ENCODE assay signal across 10 cellular contexts in genomic region chr18:361941-362913, GRCh38.
DNase-seq lines count a peak whose midpoint lies in the region; ATAC-seq, FAIRE-seq and TF ChIP-seq lines count a peak whose summit lies in the region.
"Had no signal": no experiment of that assay in that cellular context is flagged by ENCODE, and none has a peak within 500 bp of the region (broad histone marks: within the 10 kb centered on the region; RNA-seq: fewer than 3 reads in every experiment).

No MANE protein-coding gene starts in this region.

- H3K27me3 Mint-ChIP-seq in activated CD4-positive, alpha-beta memory T cell treated with anti-CD3 and anti-CD28 coated beads, Interleukin-2, amount 10 ng/mL, durations not matched to agents 7 days and 5 days: no peaks in the 10 kb centered on the region

- intact Hi-C loops in transverse colon (cut with DNase I; ENCODE audit: low total_unique reads): no loop called here
- intact Hi-C loops in kidney (cut with DNase I): no loop called here

- no peaks in the 10 kb centered on the region for H3K9me3 Mint-ChIP-seq in activated CD4-positive, alpha-beta memory T cell treated with anti-CD3 and anti-CD28 coated beads, Interleukin-2, amount 10 ng/mL, durations not matched to agents 7 days and 5 days

- H3K4me3 Mint-ChIP-seq in activated CD4-positive, alpha-beta memory T cell treated with anti-CD3 and anti-CD28 coated beads, Interleukin-2, amount 10 ng/mL, durations not matched to agents 7 days and 5 days: no peak overlapping the region

- TF ChIP-seq POLR2A in transverse colon (IDR thresholded peaks at IDR 0.05): no peak

- H3K27ac ChIP-seq in transverse colon (peak overlapping the region; percentile 23 to 61 (median 30)), kidney (ENCODE audit: low read depth in 2 of 2, low read length in 2 of 2) (no peak overlapping the region)

- ATAC-seq in GM21825 (IDR thresholded peaks at IDR 0.05; ENCODE audit: unreplicated experiment): no peak

- H3K9me3 ChIP-seq in transverse colon (no peaks in the 10 kb centered on the region), kidney (ENCODE audit: control insufficient read depth in 1 of 2, low read length in 2 of 2) (no peaks in the 10 kb centered on the region)

- H3K4me1 ChIP-seq in transverse colon: peaks cover 2 to 17% (median 11%) of the 10 kb centered on the region in 4 donors
- no peaks in the 10 kb centered on the region for H3K4me1 ChIP-seq in kidney (ENCODE audit: control insufficient read depth in 1 of 2, insufficient read depth in 1 of 2, low read depth in 1 of 2, low read length in 2 of 2)

- H3K36me3 Mint-ChIP-seq in activated CD4-positive, alpha-beta memory T cell treated with anti-CD3 and anti-CD28 coated beads, Interleukin-2, amount 10 ng/mL, durations not matched to agents 7 days and 5 days (ENCODE audit: low read depth): no peaks in the 10 kb centered on the region

- no peaks in the 10 kb centered on the region for H3K27me3 ChIP-seq in transverse colon

- H3K36me3 ChIP-seq in transverse colon (no peaks in the 10 kb centered on the region), kidney (ENCODE audit: control insufficient read depth in 1 of 2, insufficient read depth in 2 of 2, low read length in 2 of 2) (no peaks in the 10 kb centered on the region)

- POLR2A ChIA-PET in activated CD4-positive, alpha-beta memory T cell treated with anti-CD3 and anti-CD28 coated beads, Interleukin-2, amount 10 ng/mL, durations not matched to agents 7 days and 5 days (lab: Charles Lee): no interaction called here

- CTCF ChIA-PET in activated CD4-positive, alpha-beta memory T cell treated with anti-CD3 and anti-CD28 coated beads, Interleukin-2, amount 10 ng/mL, durations not matched to agents 7 days and 5 days (lab: Charles Lee): no interaction called here

- DNase-seq in NCI-H524 (lab: John Stamatoyannopoulos, UW): peak; percentile 17 to 66
- DNase-seq in NCI-H524 treated with DMSO at 0.1 percent for 48 hours (lab: John Stamatoyannopoulos, UW): no peak
- DNase-seq in amniotic epithelial cell (ENCODE audit: low read depth): peak; percentile 24
- DNase-seq in islet precursor cell: peak; percentile 93
- no peak for DNase-seq in transverse colon
- no peak for DNase-seq in activated CD4-positive, alpha-beta memory T cell treated with anti-CD3 and anti-CD28 coated beads, Interleukin-2, amount 10 ng/mL, durations not matched to agents 7 days and 5 days
- DNase-seq in kidney: no peak
- DNase-seq: ACHN; activated CD4-positive, alpha-beta T cell treated with anti-CD3 and anti-CD28 coated beads, Interleukin-2, amount 50 U/mL, for 1 hour had no signal

- no peak overlapping the region for H3K9ac ChIP-seq in kidney (ENCODE audit: low read length in 2 of 2)

- H3K27ac Mint-ChIP-seq in activated CD4-positive, alpha-beta memory T cell treated with anti-CD3 and anti-CD28 coated beads, Interleukin-2, amount 10 ng/mL, durations not matched to agents 7 days and 5 days: no peak overlapping the region

- H3K4me3 ChIP-seq in transverse colon (no peak overlapping the region), kidney (ENCODE audit: low read length in 2 of 2) (no peak overlapping the region)

- no peak for TF ChIP-seq CTCF in transverse colon (IDR thresholded peaks at IDR 0.05)
- no peak for TF ChIP-seq CTCF in kidney (IDR thresholded peaks at IDR 0.05; ENCODE audit: borderline replicate concordance, extremely low read depth, insufficient read depth)

- 69 to 71% methylated on average over 12 to 16 of the region's 16 CpGs for WGBS in transverse colon (ENCODE audit: low coverage in 1 of 2), 2 donors

- FAIRE-seq in kidney (lab: Jason Lieb, UNC): no peak

- TF ChIP-seq EP300 in transverse colon (IDR thresholded peaks at IDR 0.05; ENCODE audit: low read depth): no peak

- in situ Hi-C loops in transverse colon (cut with MboI; ENCODE audit: low pct_ligation_motif_present in 1 of 4, low pct_unique_long_range_greater_than_20kb in 1 of 4, low sequenced_read_pairs in 3 of 4): no loop called here

- H3K4me1 Mint-ChIP-seq in activated CD4-positive, alpha-beta memory T cell treated with anti-CD3 and anti-CD28 coated beads, Interleukin-2, amount 10 ng/mL, durations not matched to agents 7 days and 5 days: no peaks in the 10 kb centered on the region

Comparison
In these comparisons a context has a peak if more than half of its experiments do, and no peak if none do; other contexts are left out.
1. DNase-seq: peak in NCI-H524 (2 of 2), amniotic epithelial cell (single experiment) and islet precursor cell (single experiment); none in NCI-H524 treated with DMSO at 0.1 percent for 48 hours (single experiment), transverse colon (single experiment), activated CD4-positive, alpha-beta memory T cell treated with anti-CD3 and anti-CD28 coated beads, Interleukin-2, amount 10 ng/mL, durations not matched to agents 7 days and 5 days (single experiment) and kidney (single experiment).
2. H3K27ac ChIP-seq: peak in transverse colon (4 of 4); none in kidney (0 of 2).